ENCODE assay signal across 11 cellular contexts in genomic region chr5:150035139-150035893, GRCh38. TPM values are rescaled to one million over a fixed set of nuclear protein-coding genes. Genes with fewer than 3 reads are reported as not detected.
DNase-seq lines count a peak whose midpoint lies in the region; ATAC-seq lines count a peak whose summit lies in the region.
"Had no signal": no experiment of that assay in that cellular context is flagged by ENCODE, and none has a peak within 500 bp of the region (broad histone marks: within the 10 kb centered on the region; RNA-seq: fewer than 3 reads in every experiment).

No MANE protein-coding gene starts in this region.

- H3K9ac ChIP-seq in mesenchymal stem cell (ENCODE audit: low read length) = no peak overlapping the region

- H3K4me3 ChIP-seq in mesenchymal stem cell (ENCODE audit: insufficient read depth in 1 of 2, low read depth in 1 of 2, low read length in 2 of 2) = no peak overlapping the region

- no peak overlapping the region for H4K91ac ChIP-seq in mesenchymal stem cell (ENCODE audit: low read length)

- DNase-seq in mesenchymal stem cell (no peak), GM03348 (ENCODE audit: low spot score) (no peak), H4 (ENCODE audit: low spot score) (no peak)
- DNase-seq in stimulated activated CD4-positive, alpha-beta T cell treated with anti-CD3 and anti-CD28 coated beads, Interleukin-4, amount 100 ng/mL, for 24 hours = no peak
- DNase-seq: activated naive CD4-positive, alpha-beta T cell; midbrain; stimulated activated CD4-positive, alpha-beta T cell treated with anti-CD3 and anti-CD28 coated beads, Interleukin-2, amount 100 ng/mL, for 24 hours had no signal

- no peak overlapping the region for H3K23ac ChIP-seq in mesenchymal stem cell (ENCODE audit: low read length in 2 of 2)

- H3K4me1 ChIP-seq in mesenchymal stem cell (ENCODE audit: control insufficient read depth, insufficient read depth, low read depth, low read length) = peaks cover 5% of the 10 kb centered on the region

- no peak overlapping the region for H2BK120ac ChIP-seq in mesenchymal stem cell (ENCODE audit: low read depth, low read length)

- no peaks in the 10 kb centered on the region for H3K27me3 ChIP-seq in mesenchymal stem cell (ENCODE audit: control insufficient read depth in 1 of 2, insufficient read depth in 1 of 2, low read length in 2 of 2)

- H3K4ac ChIP-seq in mesenchymal stem cell (ENCODE audit: low read depth in 1 of 2, low read length in 2 of 2) = peak overlapping the region in 1 of 2 experiments; percentile 72

- H3K4me2 ChIP-seq in mesenchymal stem cell (ENCODE audit: low read length, poor library complexity, severe bottlenecking) = no peak overlapping the region

- no peak overlapping the region for H3K18ac ChIP-seq in mesenchymal stem cell (ENCODE audit: low read depth in 1 of 2, low read length in 2 of 2)

- peaks cover 19% of the 10 kb centered on the region for H3K79me1 ChIP-seq in mesenchymal stem cell (replicated peaks; ENCODE audit: low read length, poor library complexity, severe bottlenecking)

- H3K9me3 ChIP-seq in mesenchymal stem cell (ENCODE audit: control insufficient read depth, low read length) = no peaks in the 10 kb centered on the region

- H3K27ac ChIP-seq in mesenchymal stem cell (ENCODE audit: low read length, poor library complexity, severe bottlenecking) = peak overlapping the region; percentile 78

- H2BK15ac ChIP-seq in mesenchymal stem cell (ENCODE audit: low read depth, poor library complexity, severe bottlenecking) = no peak overlapping the region

- peak overlapping the region in 1 of 2 experiments; percentile 45 for H2BK12ac ChIP-seq in mesenchymal stem cell (ENCODE audit: low read length in 2 of 2)

- WGBS in mesenchymal stem cell = 78% methylated on average over 5 of the region's 7 CpGs

- peak overlapping the region; percentile 30 for H4K8ac ChIP-seq in mesenchymal stem cell (ENCODE audit: low read length)

- H2AFZ ChIP-seq in mesenchymal stem cell (ENCODE audit: low read depth, low read length) = no peak overlapping the region

- ATAC-seq in GM19043 (IDR thresholded peaks at IDR 0.05; ENCODE audit: low read depth, unreplicated experiment) (peak; percentile 95), HG02571 (IDR thresholded peaks at IDR 0.05; ENCODE audit: unreplicated experiment) (peak; percentile 77), HG03571 (IDR thresholded peaks at IDR 0.05; ENCODE audit: unreplicated experiment) (peak; percentile 86)

- H3K36me3 ChIP-seq in mesenchymal stem cell (ENCODE audit: control insufficient read depth in 1 of 2, insufficient read depth in 2 of 2, low read depth in 1 of 2, low read length in 2 of 2) = peaks cover 27 to 88% of the 10 kb centered on the region in 2 experiments

- H2BK5ac ChIP-seq in mesenchymal stem cell (ENCODE audit: low read depth, low read length, poor library complexity, severe bottlenecking) = peak overlapping the region; percentile 34

- peak overlapping the region; percentile 98 for H2AK5ac ChIP-seq in mesenchymal stem cell (ENCODE audit: low read length, severe bottlenecking)

- no peak overlapping the region for H3K14ac ChIP-seq in mesenchymal stem cell (ENCODE audit: low read length in 2 of 2)

RNA-seq across cellular contexts. Expression of gene HMGXB3, which starts 34.8 kb away (rescaled TPM):
- polyA plus RNA-seq in mesenchymal stem cell (2013, experiment 1 of 2) = 21.5 TPM
- 20.1 TPM for polyA plus RNA-seq in mesenchymal stem cell (2013, experiment 2 of 2)
- 19.0 and 21.1 TPM in 2 replicates for total RNA-seq in H4 (2014; rRNA removed; shearing (Covaris generic))

RNA-seq across cellular contexts. Expression of gene TIGD6, which starts 34.9 kb away (rescaled TPM):
- 6.8 TPM for polyA plus RNA-seq in mesenchymal stem cell (2013, experiment 1 of 2)
- polyA plus RNA-seq in mesenchymal stem cell (2013, experiment 2 of 2) = 7.4 TPM
- 4.0 and 7.4 TPM in 2 replicates for total RNA-seq in H4 (2014; rRNA removed; shearing (Covaris generic))

RNA-seq across cellular contexts. Expression of gene CSF1R, which starts 51.0 kb away (rescaled TPM):
- polyA plus RNA-seq in mesenchymal stem cell (2013, experiment 1 of 2) = 0.06 TPM
- polyA plus RNA-seq in mesenchymal stem cell (2013, experiment 2 of 2) = 0.12 TPM
- 0.02 TPM in 1 of 2 replicates, not detected in the other for total RNA-seq in H4 (2014; rRNA removed; shearing (Covaris generic))
- total RNA-seq: epithelial cell of proximal tubule had no signal
